ENCODE assay signal across 31 cellular contexts in genomic region chr5:60903356-60903755, GRCh38.
"Had no signal": no experiment of that assay in that cellular context is flagged by ENCODE, and none has a peak within 500 bp of the region (broad histone marks: within the 10 kb centered on the region; RNA-seq: fewer than 3 reads in every experiment).

No MANE protein-coding gene starts in this region.

- H3K4me1 ChIP-seq: gastrocnemius medialis, left ventricle myocardium inferior, pancreas, psoas muscle had no signal

- H3K36me3 ChIP-seq: brain microvascular endothelial cell, pancreas, thoracic aorta, WERI-Rb-1 had no signal

- H3K4me3 Mint-ChIP-seq: activated naive CD4-positive, alpha-beta T cell treated with anti-CD3 and anti-CD28 coated beads, Interleukin-2, amount 10 ng/mL, durations not matched to agents 7 days and 5 days; activated naive CD8-positive, alpha-beta T cell treated with anti-CD3 and anti-CD28 coated beads, Interleukin-2, amount 10 ng/mL, durations not matched to agents 7 days and 5 days; activated T-helper 1 cell treated with anti-CD3 and anti-CD28 coated beads, Interleukin-12 subunit alpha, Interleukin-12 subunit beta, Interleukin-2, Interleukin-4 antibody, amounts not matched to agents 30 ng/mL and 10 ng/mL and 1 ng/mL, durations not matched to agents 14 hours and 24 hours and 36 hours; dendritic cell treated with granulocyte-macrophage colony-stimulating factor and Interleukin-4, amounts not matched to agents 40 ng/mL and 50 ng/mL, for 4 days; immature natural killer cell; naive B cell; nephron progenitor cell; T-helper 1 cell treated with Interleukin-12 subunit alpha and Interleukin-12 subunit beta and Interleukin-4 antibody, amounts not matched to agents 30 μg/mL and 1 μg/mL, for 36 hours had no signal

- H3K4me1 Mint-ChIP-seq: immature natural killer cell, naive B cell, nephron progenitor cell had no signal

- H3K9me3 ChIP-seq: gastrocnemius medialis, left ventricle myocardium inferior, pancreas, psoas muscle, thoracic aorta had no signal

- H3K27me3 Mint-ChIP-seq: activated naive CD4-positive, alpha-beta T cell treated with anti-CD3 and anti-CD28 coated beads, Interleukin-2, amount 10 ng/mL, durations not matched to agents 7 days and 5 days; activated naive CD8-positive, alpha-beta T cell treated with anti-CD3 and anti-CD28 coated beads, Interleukin-2, amount 10 ng/mL, durations not matched to agents 7 days and 5 days; dendritic cell treated with granulocyte-macrophage colony-stimulating factor and Interleukin-4, amounts not matched to agents 40 ng/mL and 50 ng/mL, for 4 days; naive B cell had no signal

- H3K27ac ChIP-seq: brain microvascular endothelial cell, gastrocnemius medialis, left ventricle myocardium inferior, pancreas, psoas muscle, thoracic aorta, WERI-Rb-1 had no signal

- H3K9me3 Mint-ChIP-seq: activated naive CD4-positive, alpha-beta T cell treated with anti-CD3 and anti-CD28 coated beads, Interleukin-2, amount 10 ng/mL, durations not matched to agents 7 days and 5 days; activated naive CD8-positive, alpha-beta T cell treated with anti-CD3 and anti-CD28 coated beads, Interleukin-2, amount 10 ng/mL, durations not matched to agents 7 days and 5 days; activated T-helper 1 cell treated with anti-CD3 and anti-CD28 coated beads, Interleukin-12 subunit alpha, Interleukin-12 subunit beta, Interleukin-2, Interleukin-4 antibody, amounts not matched to agents 30 ng/mL and 10 ng/mL and 1 ng/mL, durations not matched to agents 14 hours and 24 hours and 36 hours; dendritic cell treated with granulocyte-macrophage colony-stimulating factor and Interleukin-4, amounts not matched to agents 40 ng/mL and 50 ng/mL, for 4 days; immature natural killer cell; naive B cell; nephron progenitor cell; T-helper 1 cell treated with Interleukin-12 subunit alpha and Interleukin-12 subunit beta and Interleukin-4 antibody, amounts not matched to agents 30 μg/mL and 1 μg/mL, for 36 hours had no signal

- ATAC-seq: activated CD4-positive, CD25-positive, alpha-beta regulatory T cell treated with anti-CD3 and anti-CD28 coated beads, Interleukin-2, amount 50 U/mL, for 24 hours; gastrocnemius medialis; pancreas; psoas muscle; right cardiac atrium had no signal

- H3K27ac Mint-ChIP-seq: activated naive CD4-positive, alpha-beta T cell treated with anti-CD3 and anti-CD28 coated beads, Interleukin-2, amount 10 ng/mL, durations not matched to agents 7 days and 5 days; activated naive CD8-positive, alpha-beta T cell treated with anti-CD3 and anti-CD28 coated beads, Interleukin-2, amount 10 ng/mL, durations not matched to agents 7 days and 5 days; activated T-helper 1 cell treated with anti-CD3 and anti-CD28 coated beads, Interleukin-12 subunit alpha, Interleukin-12 subunit beta, Interleukin-2, Interleukin-4 antibody, amounts not matched to agents 30 ng/mL and 10 ng/mL and 1 ng/mL, durations not matched to agents 14 hours and 24 hours and 36 hours; dendritic cell treated with granulocyte-macrophage colony-stimulating factor and Interleukin-4, amounts not matched to agents 40 ng/mL and 50 ng/mL, for 4 days; immature natural killer cell; nephron progenitor cell; T-helper 1 cell treated with Interleukin-12 subunit alpha and Interleukin-12 subunit beta and Interleukin-4 antibody, amounts not matched to agents 30 μg/mL and 1 μg/mL, for 36 hours had no signal

- DNase-seq: activated CD4-positive, alpha-beta T cell treated with anti-CD3 and anti-CD28 coated beads for 48 hours; activated CD4-positive, alpha-beta T cell treated with anti-CD3 and anti-CD28 coated beads, Interleukin-2, amount 50 U/mL, for 48 hours; activated CD8-positive, alpha-beta memory T cell treated with anti-CD3 and anti-CD28 coated beads, Interleukin-2, amount 50 U/mL, for 4 hours; activated effector memory CD4-positive, alpha-beta T cell treated with anti-CD3 and anti-CD28 coated beads, Interleukin-2, amount 50 U/mL, for 16 hours; activated naive CD4-positive, alpha-beta T cell treated with anti-CD3 and anti-CD28 coated beads, Interleukin-2, amount 10 ng/mL, durations not matched to agents 7 days and 5 days; activated naive CD8-positive, alpha-beta T cell treated with anti-CD3 and anti-CD28 coated beads, Interleukin-2, amount 10 ng/mL, durations not matched to agents 7 days and 5 days; activated T-cell treated with anti-CD3 and anti-CD28 coated beads, Interleukin-2, amount 50 U/mL, for 1 hour; brain microvascular endothelial cell; central memory CD4-positive, alpha-beta T cell; effector memory CD4-positive, alpha-beta T cell; gastrocnemius medialis; head of caudate nucleus; immature natural killer cell; left ventricle myocardium inferior; naive B cell; nephron progenitor cell; nucleus accumbens; pancreas; psoas muscle; right cardiac atrium; stimulated activated naive CD4-positive, alpha-beta T cell; SW 1271; T1000; trophoblast cell; WERI-Rb-1 had no signal

- H3K4me3 ChIP-seq: gastrocnemius medialis, left ventricle myocardium inferior, lung, pancreas, psoas muscle, thoracic aorta had no signal

- H3K27me3 ChIP-seq: brain microvascular endothelial cell, gastrocnemius medialis, pancreas had no signal
